In genomic region chr17:64591944-64592343, GRCh38 we compare ENCODE assay signal across 27 cellular contexts.
"Had no signal": no experiment of that assay in that cellular context is flagged by ENCODE, and none has a peak within 500 bp of the region (broad histone marks: within the 10 kb centered on the region; RNA-seq: fewer than 3 reads in every experiment).

No MANE protein-coding gene starts in this region.

- H3K4me1 ChIP-seq: right lobe of liver, tibial artery had no signal

- FAIRE-seq: bronchial epithelial cell, endometrium had no signal

- DNase-seq: activated CD4-positive, alpha-beta T cell treated with anti-CD3 and anti-CD28 coated beads, Interleukin-2, amount 10 ng/mL, durations not matched to agents 7 days and 5 days; activated CD4-positive, CD25-positive, alpha-beta regulatory T cell treated with anti-CD3 and anti-CD28 coated beads, Interleukin-2, amount 50 U/mL, for 72 hours; activated CD8-positive, alpha-beta memory T cell treated with anti-CD3 and anti-CD28 coated beads, Interleukin-2, amount 10 ng/mL, durations not matched to agents 7 days and 5 days; activated CD8-positive, alpha-beta T cell treated with anti-CD3 and anti-CD28 coated beads for 36 hours; activated naive CD8-positive, alpha-beta T cell treated with anti-CD3 and anti-CD28 coated beads, Interleukin-2, amount 10 ng/mL, durations not matched to agents 7 days and 5 days; amygdala; erythroblast; foreskin melanocyte; glutamatergic neuron; hypothalamus; islet precursor cell; left cardiac atrium; lower lobe of right lung; nucleus accumbens; right lobe of liver; stimulated activated CD4-positive, alpha-beta T cell treated with anti-CD3 and anti-CD28 coated beads, Interleukin-2, amount 100 ng/mL, for 24 hours; stimulated activated naive CD8-positive, alpha-beta T cell treated with anti-CD3 and anti-CD28 coated beads, Interleukin-15, amount 100 ng/mL, for 72 hours; tibial artery had no signal

- H3K27me3 ChIP-seq: right lobe of liver, tibial artery had no signal

- H3K4me3 Mint-ChIP-seq: activated CD4-positive, alpha-beta T cell treated with anti-CD3 and anti-CD28 coated beads, Interleukin-2, amount 10 ng/mL, durations not matched to agents 7 days and 5 days; activated CD8-positive, alpha-beta memory T cell treated with anti-CD3 and anti-CD28 coated beads, Interleukin-2, amount 10 ng/mL, durations not matched to agents 7 days and 5 days; activated CD8-positive, alpha-beta T cell treated with anti-CD3 and anti-CD28 coated beads for 36 hours; activated naive CD8-positive, alpha-beta T cell treated with anti-CD3 and anti-CD28 coated beads, Interleukin-2, amount 10 ng/mL, durations not matched to agents 7 days and 5 days; mesothelial cell of epicardium; nephron; stimulated activated effector memory CD8-positive, alpha-beta T cell treated with anti-CD3 and anti-CD28 coated beads, Interleukin-12 subunit alpha, Interleukin-12 subunit beta, amount 100 ng/mL, for 72 hours; stimulated activated naive CD8-positive, alpha-beta T cell treated with anti-CD3 and anti-CD28 coated beads, Interleukin-15, amount 100 ng/mL, for 72 hours; T-helper 2 cell treated with Interferon-gamma antibody and Interleukin-4, amounts not matched to agents 5 μg/mL and 100 μg/mL, for 36 hours had no signal

- H3K27ac Mint-ChIP-seq: activated CD4-positive, alpha-beta T cell treated with anti-CD3 and anti-CD28 coated beads, Interleukin-2, amount 10 ng/mL, durations not matched to agents 7 days and 5 days; activated CD8-positive, alpha-beta memory T cell treated with anti-CD3 and anti-CD28 coated beads, Interleukin-2, amount 10 ng/mL, durations not matched to agents 7 days and 5 days; activated CD8-positive, alpha-beta T cell treated with anti-CD3 and anti-CD28 coated beads for 36 hours; activated naive CD8-positive, alpha-beta T cell treated with anti-CD3 and anti-CD28 coated beads, Interleukin-2, amount 10 ng/mL, durations not matched to agents 7 days and 5 days; mesothelial cell of epicardium; nephron; stimulated activated effector memory CD8-positive, alpha-beta T cell treated with anti-CD3 and anti-CD28 coated beads, Interleukin-12 subunit alpha, Interleukin-12 subunit beta, amount 100 ng/mL, for 72 hours; stimulated activated naive CD8-positive, alpha-beta T cell treated with anti-CD3 and anti-CD28 coated beads, Interleukin-15, amount 100 ng/mL, for 72 hours; T-helper 2 cell treated with Interferon-gamma antibody and Interleukin-4, amounts not matched to agents 5 μg/mL and 100 μg/mL, for 36 hours had no signal

- ATAC-seq: activated CD8-positive, alpha-beta memory T cell treated with anti-CD3 and anti-CD28 coated beads, Interleukin-2, amount 10 ng/mL, durations not matched to agents 7 days and 5 days; activated CD8-positive, alpha-beta T cell treated with anti-CD3 and anti-CD28 coated beads for 36 hours; left cardiac atrium; lower lobe of right lung; right lobe of liver; stimulated activated effector memory CD8-positive, alpha-beta T cell treated with anti-CD3 and anti-CD28 coated beads, Interleukin-12 subunit alpha, Interleukin-12 subunit beta, amount 100 ng/mL, for 72 hours; stimulated activated naive CD8-positive, alpha-beta T cell treated with anti-CD3 and anti-CD28 coated beads, Interleukin-15, amount 100 ng/mL, for 72 hours had no signal

- H3K27ac ChIP-seq: lower lobe of right lung, right lobe of liver, SK-N-MC, skin epidermis, tibial artery, VCaP had no signal

- H3K4me3 ChIP-seq: lower lobe of right lung, right lobe of liver, SK-N-MC, skin epidermis, tibial artery had no signal

- H3K9me3 ChIP-seq: lower lobe of right lung, right lobe of liver, tibial artery had no signal

- H3K9me3 Mint-ChIP-seq: activated CD4-positive, alpha-beta T cell treated with anti-CD3 and anti-CD28 coated beads, Interleukin-2, amount 10 ng/mL, durations not matched to agents 7 days and 5 days; activated CD8-positive, alpha-beta T cell treated with anti-CD3 and anti-CD28 coated beads for 36 hours; activated naive CD8-positive, alpha-beta T cell treated with anti-CD3 and anti-CD28 coated beads, Interleukin-2, amount 10 ng/mL, durations not matched to agents 7 days and 5 days; nephron; stimulated activated naive CD8-positive, alpha-beta T cell treated with anti-CD3 and anti-CD28 coated beads, Interleukin-15, amount 100 ng/mL, for 72 hours; T-helper 2 cell treated with Interferon-gamma antibody and Interleukin-4, amounts not matched to agents 5 μg/mL and 100 μg/mL, for 36 hours had no signal

- H3K27me3 Mint-ChIP-seq: activated CD4-positive, alpha-beta T cell treated with anti-CD3 and anti-CD28 coated beads, Interleukin-2, amount 10 ng/mL, durations not matched to agents 7 days and 5 days; activated CD8-positive, alpha-beta memory T cell treated with anti-CD3 and anti-CD28 coated beads, Interleukin-2, amount 10 ng/mL, durations not matched to agents 7 days and 5 days; activated CD8-positive, alpha-beta T cell treated with anti-CD3 and anti-CD28 coated beads for 36 hours; activated naive CD8-positive, alpha-beta T cell treated with anti-CD3 and anti-CD28 coated beads, Interleukin-2, amount 10 ng/mL, durations not matched to agents 7 days and 5 days; stimulated activated naive CD8-positive, alpha-beta T cell treated with anti-CD3 and anti-CD28 coated beads, Interleukin-15, amount 100 ng/mL, for 72 hours had no signal

- H3K4me1 Mint-ChIP-seq: mesothelial cell of epicardium, nephron had no signal
